Comparison of ENCODE assay signal across 21 cellular contexts in the genomic region with DNA sequence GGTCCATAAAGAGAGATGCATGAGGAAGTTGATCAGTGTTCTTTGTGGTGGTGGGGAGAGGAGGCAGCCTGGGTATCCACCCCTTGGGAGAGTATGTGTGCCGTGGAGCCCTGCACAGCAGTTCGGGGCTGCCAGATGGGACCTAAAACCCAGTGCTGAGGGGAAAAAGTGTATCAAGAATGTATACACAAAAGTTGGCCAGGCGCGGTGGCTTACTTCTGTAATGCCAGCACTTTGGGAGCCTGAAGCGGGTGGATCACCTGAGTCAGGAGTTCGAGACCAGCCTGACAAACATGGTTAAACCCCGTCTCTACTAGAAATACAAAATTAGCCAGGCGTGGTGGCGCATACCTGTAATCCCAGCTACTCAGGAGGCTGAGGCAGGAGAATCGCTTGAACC.
"Had no signal": no experiment of that assay in that cellular context is flagged by ENCODE, and none has a peak within 500 bp of the region (broad histone marks: within the 10 kb centered on the region; RNA-seq: fewer than 3 reads in every experiment).

No MANE protein-coding gene starts in this region.

- H3K27ac Mint-ChIP-seq: immature natural killer cell, mesothelial cell of epicardium had no signal

- H3K27me3 ChIP-seq: dorsolateral prefrontal cortex, esophagus muscularis mucosa, gastroesophageal sphincter, heart left ventricle, left lung had no signal

- H3K4me3 ChIP-seq: coronary artery, dorsolateral prefrontal cortex, esophagus muscularis mucosa, gastroesophageal sphincter, heart left ventricle, hepatocyte, left lung, lower lobe of right lung, mucosa of descending colon had no signal

- H3K36me3 Mint-ChIP-seq: immature natural killer cell, mesothelial cell of epicardium had no signal

- H3K9me3 Mint-ChIP-seq: mesothelial cell of epicardium had no signal

- H3K4me3 Mint-ChIP-seq: mesothelial cell of epicardium had no signal

- ATAC-seq: foreskin keratinocyte, gastroesophageal sphincter, heart left ventricle, left lung, left ventricle myocardium superior, lower lobe of right lung, mucosa of descending colon had no signal

- H3K36me3 ChIP-seq: left lung, lower lobe of right lung had no signal

- H3K27ac ChIP-seq: coronary artery, dorsolateral prefrontal cortex, esophagus muscularis mucosa, foreskin keratinocyte, gastroesophageal sphincter, heart left ventricle, hepatocyte, left lung, lower lobe of right lung had no signal

- DNase-seq: dermis blood vessel endothelial cell; dorsolateral prefrontal cortex; effector CD4-positive, alpha-beta T cell; effector memory CD4-positive, alpha-beta T cell; foreskin keratinocyte; heart left ventricle; hypothalamus; immature natural killer cell; islet precursor cell; kidney; kidney glomerular epithelial cell; left lung; left ventricle myocardium superior; lower lobe of right lung; mesenchymal stem cell; mucosa of descending colon had no signal

- H3K9me3 ChIP-seq: esophagus muscularis mucosa, gastroesophageal sphincter, heart left ventricle, left lung, lower lobe of right lung, mucosa of descending colon had no signal
